ENCODE assay signal across 17 cellular contexts in the genomic region with DNA sequence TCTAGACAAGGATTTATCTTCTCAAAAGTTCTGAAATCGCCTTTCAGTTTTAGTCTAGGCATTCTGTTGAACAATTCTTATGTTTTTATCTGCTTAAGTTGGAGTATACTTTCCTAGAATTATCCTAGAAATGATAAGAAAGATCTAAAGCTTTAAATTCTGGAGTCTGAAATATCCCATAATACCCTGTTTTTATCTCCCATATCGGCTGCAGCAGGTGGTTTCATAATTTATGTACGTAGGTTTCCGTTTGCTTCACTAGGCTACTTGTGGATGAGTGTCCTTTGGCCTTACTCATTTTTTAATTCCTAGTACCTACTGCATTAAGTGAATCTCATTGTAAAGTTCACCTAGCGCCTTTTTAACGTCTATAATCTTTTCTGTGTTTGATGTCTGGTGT.
"Had no signal": no experiment of that assay in that cellular context is flagged by ENCODE, and none has a peak within 500 bp of the region (broad histone marks: within the 10 kb centered on the region; RNA-seq: fewer than 3 reads in every experiment).

No MANE protein-coding gene starts in this region.

- H3K4me3 Mint-ChIP-seq: central memory CD8-positive, alpha-beta T cell; endodermal cell; naive thymus-derived CD8-positive, alpha-beta T cell had no signal

- H3K4me3 ChIP-seq: ascending aorta, colonic mucosa, ovary, psoas muscle had no signal

- H3K9me3 ChIP-seq: ascending aorta, colonic mucosa, ovary, psoas muscle had no signal

- H3K36me3 ChIP-seq: ascending aorta, colonic mucosa, ovary had no signal

- FAIRE-seq: islet of Langerhans had no signal

- H3K27ac ChIP-seq: ascending aorta, colonic mucosa, epithelial cell of prostate, foreskin keratinocyte, ovary, psoas muscle had no signal

- DNase-seq: activated CD4-positive, alpha-beta T cell treated with anti-CD3 and anti-CD28 coated beads, Interleukin-2, amount 50 U/mL, for 1 hour; activated gamma-delta T cell; colonic mucosa; endodermal cell; foreskin keratinocyte; hippocampal formation; left cardiac atrium; mesendoderm; naive thymus-derived CD8-positive, alpha-beta T cell; ovary; psoas muscle; right cardiac atrium; stimulated activated CD4-positive, alpha-beta T cell treated with anti-CD3 and anti-CD28 coated beads, Interleukin-2, amount 100 ng/mL, for 48 hours had no signal

- H3K27me3 Mint-ChIP-seq: central memory CD8-positive, alpha-beta T cell; naive thymus-derived CD8-positive, alpha-beta T cell had no signal

- H3K27me3 ChIP-seq: ascending aorta, colonic mucosa, foreskin keratinocyte, ovary had no signal

- H3K27ac Mint-ChIP-seq: endodermal cell had no signal

- ATAC-seq: foreskin keratinocyte; left cardiac atrium; naive thymus-derived CD8-positive, alpha-beta T cell; psoas muscle; right cardiac atrium had no signal

- H3K4me1 ChIP-seq: colonic mucosa, psoas muscle had no signal
